In genomic region chr5:120504057-120504456, GRCh38 we compare ENCODE assay signal across 32 cellular contexts. TPM values are rescaled to one million over a fixed set of nuclear protein-coding genes. Genes with fewer than 3 reads are reported as not detected.
"Had no signal": no experiment of that assay in that cellular context is flagged by ENCODE, and none has a peak within 500 bp of the region (broad histone marks: within the 10 kb centered on the region; RNA-seq: fewer than 3 reads in every experiment).

No MANE protein-coding gene starts in this region.

- FAIRE-seq: astrocyte, TTC549 had no signal

- ATAC-seq: activated naive CD4-positive, alpha-beta T cell treated with anti-CD3 and anti-CD28 coated beads, Interleukin-2, amount 50 U/mL, for 72 hours; activated naive CD8-positive, alpha-beta T cell treated with anti-CD3 and anti-CD28 coated beads, Interleukin-2, amount 50 U/mL, for 24 hours; activated T-cell treated with anti-CD3 and anti-CD28 coated beads, Interleukin-2, amount 50 U/mL, for 4 hours; Panc1; T-helper 17 cell had no signal

- H3K27ac ChIP-seq: cardiac muscle cell, RWPE1, SJSA1, VCaP had no signal

- H3K36me3 ChIP-seq: cardiac muscle cell, MG63, SJSA1 had no signal

- H3K4me3 ChIP-seq: cardiac muscle cell, MG63, SJSA1 had no signal

- H3K27me3 ChIP-seq: cardiac muscle cell, MG63, SJSA1 had no signal

- H3K9me3 ChIP-seq: MG63, SJSA1 had no signal

- DNase-seq: activated CD4-positive, alpha-beta memory T cell treated with anti-CD3 and anti-CD28 coated beads for 36 hours; activated CD4-positive, alpha-beta T cell treated with anti-CD3 and anti-CD28 coated beads, Interleukin-2, amount 10 ng/mL, durations not matched to agents 7 days and 5 days; activated CD4-positive, CD25-positive, alpha-beta regulatory T cell; activated CD8-positive, alpha-beta memory T cell treated with anti-CD3 and anti-CD28 coated beads for 24 hours; activated effector memory CD4-positive, alpha-beta T cell treated with anti-CD3 and anti-CD28 coated beads, Interleukin-2, amount 50 U/mL, for 16 hours; activated naive CD4-positive, alpha-beta T cell treated with Interleukin-2 at 50 U/mL for 16 hours; activated naive CD8-positive, alpha-beta T cell treated with anti-CD3 and anti-CD28 coated beads, Interleukin-2, amount 50 U/mL, for 24 hours; activated T-cell treated with anti-CD3 and anti-CD28 coated beads, Interleukin-2, amount 50 U/mL, for 4 hours; amygdala; KG1; MG63; MV-4-11; NCI-H1092 treated with DMSO at 0.1 percent for 48 hours; NCI-H1436; NCI-H1694 treated with DMSO at 0.1 percent for 48 hours; NCI-H2029 treated with DMSO at 0.1 percent for 48 hours; NCI-H345; NCI-H510A; NCI-H69; NK-92 treated with Interleukin-12 subunit alpha and Interleukin-12 subunit beta, amount 100 ng/mL, for 24 hours; OCI-M1; Right ventricle myocardium superior; T-helper 17 cell; T-helper 9 cell had no signal

RNA-seq across cellular contexts. Expression of gene PRR16, which starts 40.0 kb away (rescaled TPM):
- total RNA-seq: activated CD4-positive, alpha-beta memory T cell treated with anti-CD3 and anti-CD28 coated beads for 36 hours; activated CD4-positive, alpha-beta T cell treated with anti-CD3 and anti-CD28 coated beads, Interleukin-2, amount 10 ng/mL, durations not matched to agents 7 days and 5 days; activated naive CD4-positive, alpha-beta T cell treated with anti-CD3 and anti-CD28 coated beads, Interleukin-2, amount 50 U/mL, for 72 hours; activated T-cell treated with anti-CD3 and anti-CD28 coated beads, Interleukin-2, amount 50 U/mL, for 4 hours; T-helper 17 cell had no signal
